ENCODE assay signal across 13 cellular contexts in genomic region chr13:42393573-42394360, GRCh38.
DNase-seq lines count a peak whose midpoint lies in the region; ATAC-seq and TF ChIP-seq lines count a peak whose summit lies in the region.
"Had no signal": no experiment of that assay in that cellular context is flagged by ENCODE, and none has a peak within 500 bp of the region (broad histone marks: within the 10 kb centered on the region; RNA-seq: fewer than 3 reads in every experiment).

No MANE protein-coding gene starts in this region.

- H2AK5ac ChIP-seq in trophoblast cell (ENCODE audit: low read length), result no peak overlapping the region

- no peak overlapping the region for H3K27ac ChIP-seq in trophoblast cell (ENCODE audit: low read depth, low read length)
- H3K27ac ChIP-seq: ascending aorta had no signal

- H3K9ac ChIP-seq in trophoblast cell (ENCODE audit: low read length), result no peak overlapping the region

- H3K9me3 ChIP-seq in trophoblast cell (ENCODE audit: insufficient read depth, low read depth, low read length) (no peaks in the 10 kb centered on the region), BE2C (no peaks in the 10 kb centered on the region)
- H3K9me3 ChIP-seq: ascending aorta, upper lobe of left lung had no signal

- DNase-seq in activated CD4-positive, alpha-beta T cell treated with anti-CD3 and anti-CD28 coated beads, Interleukin-2, amount 10 ng/mL, durations not matched to agents 7 days and 5 days, result no peak
- DNase-seq in activated CD4-positive, alpha-beta T cell treated with anti-CD3 and anti-CD28 coated beads for 4 hours, result no peak
- no peak for DNase-seq in activated CD8-positive, alpha-beta T cell treated with anti-CD3 and anti-CD28 coated beads, Interleukin-2, amount 10 ng/mL, durations not matched to agents 7 days and 5 days
- DNase-seq in trophoblast cell (peak; percentile 76 to 86), inferior parietal cortex (ENCODE audit: extremely low spot score) (no peak), BE2C (no peak)
- DNase-seq: activated CD4-positive, alpha-beta T cell treated with anti-CD3 and anti-CD28 coated beads, Interleukin-2, amount 50 U/mL, for 1 hour; foreskin fibroblast; kidney; upper lobe of left lung had no signal

- H3K79me1 ChIP-seq in trophoblast cell (ENCODE audit: low read length), result no peaks in the 10 kb centered on the region

- H3K4me1 Mint-ChIP-seq in activated CD4-positive, alpha-beta T cell treated with anti-CD3 and anti-CD28 coated beads, Interleukin-2, amount 10 ng/mL, durations not matched to agents 7 days and 5 days, result peaks cover 73% of the 10 kb centered on the region
- H3K4me1 Mint-ChIP-seq in activated CD8-positive, alpha-beta T cell treated with anti-CD3 and anti-CD28 coated beads, Interleukin-2, amount 10 ng/mL, durations not matched to agents 7 days and 5 days (ENCODE audit: low read depth), result peaks cover 80% of the 10 kb centered on the region

- H3K14ac ChIP-seq in trophoblast cell (ENCODE audit: low read length), result no peak overlapping the region

- CTCF ChIA-PET in activated CD4-positive, alpha-beta T cell treated with anti-CD3 and anti-CD28 coated beads, Interleukin-2, amount 10 ng/mL, durations not matched to agents 7 days and 5 days (lab: Charles Lee), result interaction anchor here (1.4 to 3.6 kb wide), 5 partner anchors 9 to 21 kb away, joined by 3 to 35 read pairs (median 5); no protein-coding TSS in a partner anchor
- CTCF ChIA-PET in activated CD8-positive, alpha-beta T cell treated with anti-CD3 and anti-CD28 coated beads, Interleukin-2, amount 10 ng/mL, durations not matched to agents 7 days and 5 days (lab: Charles Lee), result interaction anchor here (0.7 to 6.4 kb wide), 12 partner anchors 10 to 121 kb away, joined by 3 to 58 read pairs (median 6); partner anchors contain the start of gene AKAP11

- peaks cover 6% of the 10 kb centered on the region for H3K9me3 Mint-ChIP-seq in activated CD4-positive, alpha-beta T cell treated with anti-CD3 and anti-CD28 coated beads, Interleukin-2, amount 10 ng/mL, durations not matched to agents 7 days and 5 days
- H3K9me3 Mint-ChIP-seq in activated CD8-positive, alpha-beta T cell treated with anti-CD3 and anti-CD28 coated beads, Interleukin-2, amount 10 ng/mL, durations not matched to agents 7 days and 5 days (ENCODE audit: insufficient read depth), result no peaks in the 10 kb centered on the region

- H3K27me3 ChIP-seq in trophoblast cell (ENCODE audit: insufficient read depth, low read length) (no peaks in the 10 kb centered on the region), BE2C (peaks cover 11% of the 10 kb centered on the region; the same call in 1 of the 2 replicates)
- H3K27me3 ChIP-seq: ascending aorta, upper lobe of left lung had no signal

- peak; percentile 55 for ATAC-seq in GM19463 (IDR thresholded peaks at IDR 0.05; ENCODE audit: unreplicated experiment)
- ATAC-seq in activated CD8-positive, alpha-beta T cell treated with anti-CD3 and anti-CD28 coated beads, Interleukin-2, amount 10 ng/mL, durations not matched to agents 7 days and 5 days, result no peak
- no peak for ATAC-seq in HG03108 (IDR thresholded peaks at IDR 0.05; ENCODE audit: unreplicated experiment)

- H3K79me2 ChIP-seq in trophoblast cell (ENCODE audit: control insufficient read depth, insufficient read depth, low read length, poor library complexity), result no peaks in the 10 kb centered on the region

- H3K36me3 Mint-ChIP-seq in activated CD4-positive, alpha-beta T cell treated with anti-CD3 and anti-CD28 coated beads, Interleukin-2, amount 10 ng/mL, durations not matched to agents 7 days and 5 days (ENCODE audit: low read depth), result peaks cover 11% of the 10 kb centered on the region
- peaks cover 22% of the 10 kb centered on the region for H3K36me3 Mint-ChIP-seq in activated CD8-positive, alpha-beta T cell treated with anti-CD3 and anti-CD28 coated beads, Interleukin-2, amount 10 ng/mL, durations not matched to agents 7 days and 5 days (ENCODE audit: low read depth)

- TF ChIP-seq CTCF in BE2C (IDR thresholded peaks at IDR 0.05; ENCODE audit: low read depth, low read length), result no peak

- H3K27ac Mint-ChIP-seq in activated CD4-positive, alpha-beta T cell treated with anti-CD3 and anti-CD28 coated beads, Interleukin-2, amount 10 ng/mL, durations not matched to agents 7 days and 5 days, result peak overlapping the region; percentile 96
- peak overlapping the region; percentile 96 for H3K27ac Mint-ChIP-seq in activated CD8-positive, alpha-beta T cell treated with anti-CD3 and anti-CD28 coated beads, Interleukin-2, amount 10 ng/mL, durations not matched to agents 7 days and 5 days

- H2BK5ac ChIP-seq in trophoblast cell (ENCODE audit: low read depth, low read length, poor library complexity), result no peak overlapping the region

- no peaks in the 10 kb centered on the region for H3K4me1 ChIP-seq in trophoblast cell (ENCODE audit: control insufficient read depth in 1 of 2, insufficient read depth in 2 of 2, low read length in 2 of 2)
- no peaks in the 10 kb centered on the region for H3K4me1 ChIP-seq in BE2C
- H3K4me1 ChIP-seq: ascending aorta had no signal

- H3K4me3 Mint-ChIP-seq in activated CD4-positive, alpha-beta T cell treated with anti-CD3 and anti-CD28 coated beads, Interleukin-2, amount 10 ng/mL, durations not matched to agents 7 days and 5 days, result peak overlapping the region; percentile 54
- peak overlapping the region; percentile 49 for H3K4me3 Mint-ChIP-seq in activated CD8-positive, alpha-beta T cell treated with anti-CD3 and anti-CD28 coated beads, Interleukin-2, amount 10 ng/mL, durations not matched to agents 7 days and 5 days

- H3K18ac ChIP-seq in trophoblast cell (ENCODE audit: low read length), result no peak overlapping the region

- no CpG with 5 or more reads among the region's 5 CpGs for WGBS in trophoblast cell (ENCODE audit: extremely low coverage, insufficient coverage, insufficient read length)

- no peak overlapping the region for H2BK12ac ChIP-seq in trophoblast cell (ENCODE audit: low read length)

- H4K12ac ChIP-seq in trophoblast cell (ENCODE audit: low read depth, low read length), result no peak overlapping the region

- H4K8ac ChIP-seq in trophoblast cell (ENCODE audit: low read depth, low read length), result no peak overlapping the region

- no peak overlapping the region for H2BK120ac ChIP-seq in trophoblast cell (ENCODE audit: insufficient read depth, low read length, poor library complexity)

- H2AFZ ChIP-seq in trophoblast cell (ENCODE audit: insufficient read depth, low read length, poor library complexity), result no peak overlapping the region

- no peak overlapping the region for H3K4ac ChIP-seq in trophoblast cell (ENCODE audit: low read depth, low read length)

- H3K4me3 ChIP-seq in trophoblast cell (ENCODE audit: low read depth, low read length), result no peak overlapping the region
- no peak overlapping the region for H3K4me3 ChIP-seq in BE2C (ENCODE audit: low read depth, low read length)
- H3K4me3 ChIP-seq: ascending aorta, upper lobe of left lung had no signal

- H3K36me3 ChIP-seq in trophoblast cell (ENCODE audit: control insufficient read depth in 1 of 2, insufficient read depth in 2 of 2, low read length in 2 of 2), result no peaks in the 10 kb centered on the region
- no peaks in the 10 kb centered on the region for H3K36me3 ChIP-seq in BE2C
- H3K36me3 ChIP-seq: ascending aorta, upper lobe of left lung had no signal

- no peak overlapping the region for H3K23ac ChIP-seq in trophoblast cell (ENCODE audit: low read length)

- no peaks in the 10 kb centered on the region for H3K27me3 Mint-ChIP-seq in activated CD4-positive, alpha-beta T cell treated with anti-CD3 and anti-CD28 coated beads, Interleukin-2, amount 10 ng/mL, durations not matched to agents 7 days and 5 days
- no peaks in the 10 kb centered on the region for H3K27me3 Mint-ChIP-seq in activated CD8-positive, alpha-beta T cell treated with anti-CD3 and anti-CD28 coated beads, Interleukin-2, amount 10 ng/mL, durations not matched to agents 7 days and 5 days (ENCODE audit: low read depth)

- POLR2A ChIA-PET in activated CD4-positive, alpha-beta T cell treated with anti-CD3 and anti-CD28 coated beads, Interleukin-2, amount 10 ng/mL, durations not matched to agents 7 days and 5 days (lab: Charles Lee), result interaction anchor here (0.7 kb wide), 1 partner anchor 26 kb away, joined by 5 read pairs; no protein-coding TSS in a partner anchor
- POLR2A ChIA-PET in activated CD8-positive, alpha-beta T cell treated with anti-CD3 and anti-CD28 coated beads, Interleukin-2, amount 10 ng/mL, durations not matched to agents 7 days and 5 days (lab: Charles Lee), result interaction anchor here (0.5 to 3.3 kb wide), 12 partner anchors 10 to 67 kb away, joined by 3 to 21 read pairs (median 6); no protein-coding TSS in a partner anchor

- H4K91ac ChIP-seq in trophoblast cell (ENCODE audit: low read depth, low read length), result no peak overlapping the region

- no peak overlapping the region for H3K4me2 ChIP-seq in trophoblast cell (ENCODE audit: low read length)

Comparison
In these comparisons a context has a peak if more than half of its experiments do, and no peak if none do; other contexts are left out.
1. DNase-seq: peak in trophoblast cell (2 of 2); none in activated CD4-positive, alpha-beta T cell treated with anti-CD3 and anti-CD28 coated beads, Interleukin-2, amount 10 ng/mL, durations not matched to agents 7 days and 5 days (single experiment), activated CD4-positive, alpha-beta T cell treated with anti-CD3 and anti-CD28 coated beads for 4 hours (0 of 2), activated CD8-positive, alpha-beta T cell treated with anti-CD3 and anti-CD28 coated beads, Interleukin-2, amount 10 ng/mL, durations not matched to agents 7 days and 5 days (single experiment), inferior parietal cortex (single experiment) and BE2C (single experiment).